7 cellular contexts compared by ENCODE assay signal in the genomic region with DNA sequence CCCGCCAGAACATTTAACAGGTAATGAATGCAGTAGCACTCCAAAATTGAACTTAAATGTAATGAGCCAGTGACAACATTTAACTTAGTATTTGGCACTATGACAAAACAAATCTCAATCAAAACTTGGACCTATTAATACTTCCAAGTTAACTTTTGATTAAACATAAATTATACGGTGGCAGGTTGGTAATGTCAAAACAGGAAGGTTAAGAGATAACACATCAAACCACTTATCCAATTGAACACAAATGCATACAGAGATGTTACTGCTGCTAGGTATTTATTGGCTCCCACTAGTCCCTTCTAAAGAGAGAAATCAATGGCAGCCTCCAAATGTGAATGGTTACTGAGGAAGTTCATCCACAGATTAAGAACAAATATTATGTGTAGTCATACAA. TPM values are rescaled to one million over a fixed set of nuclear protein-coding genes. Genes with fewer than 3 reads are reported as not detected.
DNase-seq lines count a peak whose midpoint lies in the region; ATAC-seq and TF ChIP-seq lines count a peak whose summit lies in the region.

No MANE protein-coding gene starts in this region.

- peak overlapping the region; percentile 79 for H3K4me3 ChIP-seq in HAP-1
- H3K4me3 ChIP-seq in RWPE2 (ENCODE audit: severe bottlenecking) = peak overlapping the region; percentile 70
- H3K4me3 ChIP-seq in iPS-11a (ENCODE audit: low read depth, low read length) = peak overlapping the region; percentile 95
- peak overlapping the region; percentile 74 to 89 (median 83) for H3K4me3 ChIP-seq in stomach

- no peak for TF ChIP-seq POLR2A in stomach (IDR thresholded peaks at IDR 0.05)

- no peak for ATAC-seq in RWPE2 (ENCODE audit: low read depth)

- no peaks in the 10 kb centered on the region for H3K9me3 ChIP-seq in HAP-1
- no peaks in the 10 kb centered on the region for H3K9me3 ChIP-seq in RWPE2 (ENCODE audit: severe bottlenecking)
- no peaks in the 10 kb centered on the region for H3K9me3 ChIP-seq in stomach

- peak overlapping the region; percentile 97 for H3K27ac ChIP-seq in RWPE2 (ENCODE audit: poor library complexity, severe bottlenecking)
- H3K27ac ChIP-seq in stomach = peak overlapping the region in 1 of 5 donors; percentile 98

- intact Hi-C loops in stomach (cut with DNase I; ENCODE audit: low total_unique reads) = no loop called here

- no peak for TF ChIP-seq CTCF in RWPE2 (IDR thresholded peaks at IDR 0.05; ENCODE audit: poor library complexity, severe bottlenecking)
- no peak for TF ChIP-seq CTCF in stomach (IDR thresholded peaks at IDR 0.05)

- DNase-seq in HAP-1 (ENCODE audit: low spot score in 2 of 2) = no peak
- DNase-seq in RWPE2 (ENCODE audit: low spot score) = no peak
- DNase-seq in stomach = no peak
- DNase-seq in NCI-H446 (lab: John Stamatoyannopoulos, UW) = no peak
- no peak for DNase-seq in activated naive CD4-positive, alpha-beta T cell treated with Interleukin-2 at 50 U/mL for 16 hours
- no peak for DNase-seq in activated effector memory CD4-positive, alpha-beta T cell treated with anti-CD3 and anti-CD28 coated beads, Interleukin-2, amount 50 U/mL, for 16 hours

- no peak for TF ChIP-seq EP300 in stomach (IDR thresholded peaks at IDR 0.05)

- H3K36me3 ChIP-seq in HAP-1 (replicated peaks) = no peaks in the 10 kb centered on the region
- H3K36me3 ChIP-seq in RWPE2 (ENCODE audit: low read depth) = peaks cover 66% of the 10 kb centered on the region
- no peaks in the 10 kb centered on the region for H3K36me3 ChIP-seq in stomach

- in situ Hi-C loops in HAP-1 (cut with MboI; ENCODE audit: low sequenced_read_pairs) = no loop called here

- H3K27me3 ChIP-seq in HAP-1 (ENCODE audit: low read depth) = no peaks in the 10 kb centered on the region
- no peaks in the 10 kb centered on the region for H3K27me3 ChIP-seq in RWPE2 (ENCODE audit: insufficient read depth, poor library complexity, severe bottlenecking)
- H3K27me3 ChIP-seq in stomach = no peaks in the 10 kb centered on the region

- WGBS in stomach, 5 donors = 2 to 9% (median 3%) methylated on average over 2 of the region's 2 CpGs

- H3K4me1 ChIP-seq in HAP-1 (peaks cover 8% of the 10 kb centered on the region), RWPE2 (ENCODE audit: insufficient read depth, poor library complexity, severe bottlenecking) (peaks cover 19% of the 10 kb centered on the region), stomach (peaks cover 24 to 53% (median 38%) of the 10 kb centered on the region in 4 donors)

RNA-seq across cellular contexts. Expression of gene GSK3B, which starts 1.8 kb away (rescaled TPM):
- 10 to 100 TPM in 4 of 5 donors, 1 to 10 TPM in 1; 9.9 to 59.1 (median 24.1) TPM for total RNA-seq in stomach
- 1 to 10 TPM; 6.2 to 9.0 (median 6.2) TPM for polyA plus RNA-seq in stomach
